1 cellular context compared by ENCODE assay signal in genomic region chr10:89655722-89656121, GRCh38.
TF ChIP-seq lines count a peak whose summit lies in the region.

No MANE protein-coding gene starts in this region.

TF ChIP-seq in GM12891, 5 proteins besides CTCF, POLR2A, EP300 and RAD21:
- no peak for TF ChIP-seq TAF1 (IDR thresholded peaks at IDR 0.05; ENCODE audit: low read depth, low read length)
- TF ChIP-seq PAX5 (IDR thresholded peaks at IDR 0.05; ENCODE audit: insufficient read depth, low read length, severe bottlenecking), result no peak
- no peak for TF ChIP-seq POU2F2 (IDR thresholded peaks at IDR 0.05; ENCODE audit: low read depth, low read length)
- peak; percentile 89 for TF ChIP-seq SPI1 (IDR thresholded peaks at IDR 0.05; ENCODE audit: low read depth, low read length)
- no peak for TF ChIP-seq POLR2AphosphoS5 (IDR thresholded peaks at IDR 0.05; ENCODE audit: low read depth, low read length)
